Comparison of ENCODE assay signal across 16 cellular contexts in the genomic region with DNA sequence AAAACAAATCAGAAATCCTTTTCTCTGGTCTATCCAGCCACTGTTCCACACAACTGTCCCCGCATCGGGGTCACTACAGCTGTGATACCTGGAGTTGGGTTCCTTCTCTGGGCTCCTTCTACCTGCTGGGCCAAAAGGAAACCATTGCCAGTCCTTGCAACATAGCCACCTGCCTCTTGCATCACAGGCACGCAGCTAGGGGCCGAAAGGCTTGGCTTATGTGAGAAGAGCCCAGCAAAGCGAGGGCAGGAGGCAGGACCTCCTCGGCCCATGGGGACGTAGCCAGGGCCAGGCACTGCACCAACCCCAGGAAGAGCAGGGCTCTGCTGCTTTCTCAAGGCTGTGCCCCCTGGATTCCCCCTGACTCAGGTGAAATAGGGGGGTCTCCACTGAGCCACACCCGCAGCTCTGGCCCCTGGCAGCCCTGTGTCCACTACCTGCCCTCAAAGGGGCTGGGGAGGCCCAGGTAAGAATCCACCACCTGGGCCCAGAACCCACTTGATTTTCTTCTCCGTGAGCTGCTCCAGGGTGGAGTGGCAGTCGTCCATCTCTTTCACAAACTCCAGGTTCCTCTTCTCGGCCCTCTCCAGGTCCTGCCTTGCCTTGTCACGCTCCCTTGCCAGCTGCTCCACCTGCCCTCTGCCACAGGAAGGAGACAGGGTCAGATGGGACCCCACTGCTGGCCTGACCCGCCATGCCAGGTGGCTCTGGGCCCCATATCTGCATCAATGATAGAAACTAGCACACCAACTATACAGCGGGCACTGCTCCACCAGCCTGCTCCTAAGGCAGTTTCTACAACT.
"Had no signal": no experiment of that assay in that cellular context is flagged by ENCODE, and none has a peak within 500 bp of the region (broad histone marks: within the 10 kb centered on the region; RNA-seq: fewer than 3 reads in every experiment).

No MANE protein-coding gene starts in this region.

- ATAC-seq: activated naive CD8-positive, alpha-beta T cell treated with anti-CD3 and anti-CD28 coated beads, Interleukin-2, amount 50 U/mL, for 24 hours; left lung had no signal

- FAIRE-seq: bronchial epithelial cell, islet of Langerhans had no signal

- H3K4me3 Mint-ChIP-seq: activated CD4-positive, alpha-beta T cell treated with anti-CD3 and anti-CD28 coated beads, Interleukin-2, amount 10 ng/mL, durations not matched to agents 24 days and 14 days; activated naive CD4-positive, alpha-beta T cell treated with anti-CD3 and anti-CD28 coated beads for 36 hours; activated naive CD8-positive, alpha-beta T cell treated with anti-CD3 and anti-CD28 coated beads, Interleukin-2, amount 50 U/mL, for 24 hours; activated T-helper 1 cell treated with anti-CD3 and anti-CD28 coated beads, Interleukin-12 subunit alpha, Interleukin-12 subunit beta, Interleukin-2, Interleukin-4 antibody, amounts not matched to agents 30 ng/mL and 10 ng/mL and 1 ng/mL, durations not matched to agents 14 hours and 24 hours and 36 hours; nephron had no signal

- H3K4me1 Mint-ChIP-seq: activated CD4-positive, alpha-beta T cell treated with anti-CD3 and anti-CD28 coated beads, Interleukin-2, amount 10 ng/mL, durations not matched to agents 24 days and 14 days; activated naive CD8-positive, alpha-beta T cell treated with anti-CD3 and anti-CD28 coated beads, Interleukin-2, amount 50 U/mL, for 24 hours; nephron had no signal

- H3K4me1 ChIP-seq: left lung, sigmoid colon, spleen had no signal

- H3K9me3 ChIP-seq: left lung, sigmoid colon, SK-N-SH, spleen, thoracic aorta had no signal

- H3K9me3 Mint-ChIP-seq: activated CD4-positive, alpha-beta T cell treated with anti-CD3 and anti-CD28 coated beads, Interleukin-2, amount 10 ng/mL, durations not matched to agents 24 days and 14 days; activated naive CD4-positive, alpha-beta T cell treated with anti-CD3 and anti-CD28 coated beads for 36 hours; activated naive CD8-positive, alpha-beta T cell treated with anti-CD3 and anti-CD28 coated beads, Interleukin-2, amount 50 U/mL, for 24 hours; activated T-helper 1 cell treated with anti-CD3 and anti-CD28 coated beads, Interleukin-12 subunit alpha, Interleukin-12 subunit beta, Interleukin-2, Interleukin-4 antibody, amounts not matched to agents 30 ng/mL and 10 ng/mL and 1 ng/mL, durations not matched to agents 14 hours and 24 hours and 36 hours; nephron had no signal

- H3K27ac ChIP-seq: left lung, sigmoid colon, spleen, thoracic aorta had no signal

- H3K27me3 Mint-ChIP-seq: activated CD4-positive, alpha-beta T cell treated with anti-CD3 and anti-CD28 coated beads, Interleukin-2, amount 10 ng/mL, durations not matched to agents 24 days and 14 days; activated naive CD8-positive, alpha-beta T cell treated with anti-CD3 and anti-CD28 coated beads, Interleukin-2, amount 50 U/mL, for 24 hours had no signal

- H3K9ac ChIP-seq: SK-N-SH had no signal

- H3K27ac Mint-ChIP-seq: activated CD4-positive, alpha-beta T cell treated with anti-CD3 and anti-CD28 coated beads, Interleukin-2, amount 10 ng/mL, durations not matched to agents 24 days and 14 days; activated naive CD4-positive, alpha-beta T cell treated with anti-CD3 and anti-CD28 coated beads for 36 hours; activated naive CD8-positive, alpha-beta T cell treated with anti-CD3 and anti-CD28 coated beads, Interleukin-2, amount 50 U/mL, for 24 hours; activated T-helper 1 cell treated with anti-CD3 and anti-CD28 coated beads, Interleukin-12 subunit alpha, Interleukin-12 subunit beta, Interleukin-2, Interleukin-4 antibody, amounts not matched to agents 30 ng/mL and 10 ng/mL and 1 ng/mL, durations not matched to agents 14 hours and 24 hours and 36 hours; nephron had no signal

- H3K4me2 ChIP-seq: SK-N-SH had no signal

- H3K36me3 ChIP-seq: left lung had no signal

- H3K27me3 ChIP-seq: left lung, sigmoid colon, spleen had no signal

- DNase-seq: activated CD4-positive, alpha-beta T cell treated with anti-CD3 and anti-CD28 coated beads, Interleukin-2, amount 10 ng/mL, durations not matched to agents 24 days and 14 days; activated CD4-positive, CD25-positive, alpha-beta regulatory T cell; activated CD8-positive, alpha-beta memory T cell treated with anti-CD3 and anti-CD28 coated beads for 24 hours; activated naive CD4-positive, alpha-beta T cell treated with anti-CD3 and anti-CD28 coated beads for 36 hours; activated naive CD8-positive, alpha-beta T cell treated with anti-CD3 and anti-CD28 coated beads, Interleukin-2, amount 50 U/mL, for 24 hours; erythroblast; sigmoid colon; SK-N-SH; spleen; T-helper 1 cell had no signal

- H3K4me3 ChIP-seq: left lung, sigmoid colon, spleen, thoracic aorta had no signal
